Comparison of ENCODE assay signal across 19 cellular contexts in the genomic region with DNA sequence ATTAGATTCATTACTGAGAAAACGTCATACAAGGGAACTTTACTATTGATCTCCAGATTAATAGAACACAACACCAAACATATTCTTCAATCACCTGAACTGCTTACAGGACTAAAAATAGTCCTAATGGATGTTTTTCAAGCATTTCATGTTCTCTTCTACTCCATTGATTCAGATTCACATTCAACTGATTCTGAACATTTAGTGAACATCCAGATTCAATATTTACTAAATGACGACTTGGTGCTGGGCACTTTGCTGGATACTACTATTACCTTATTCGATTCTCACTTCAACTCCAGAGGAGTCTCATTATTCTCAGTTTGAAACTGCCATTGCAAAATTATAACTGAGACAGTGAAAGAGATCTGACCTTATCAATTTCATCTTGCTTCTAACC. TPM values are rescaled to one million over a fixed set of nuclear protein-coding genes. Genes with fewer than 3 reads are reported as not detected.
DNase-seq lines count a peak whose midpoint lies in the region; ATAC-seq, FAIRE-seq and TF ChIP-seq lines count a peak whose summit lies in the region.
"Had no signal": no experiment of that assay in that cellular context is flagged by ENCODE, and none has a peak within 500 bp of the region (broad histone marks: within the 10 kb centered on the region; RNA-seq: fewer than 3 reads in every experiment).

No MANE protein-coding gene starts in this region.

- ATAC-seq in pancreas (peak in 3 of 4 donors; percentile 24 to 68 (median 68)), GM21381 (IDR thresholded peaks at IDR 0.05; ENCODE audit: unreplicated experiment) (no peak)
- ATAC-seq: CD8-positive, alpha-beta T cell; GM12878; GM23338 had no signal

- H4K20me1 ChIP-seq in Karpas-422 (ENCODE audit: insufficient read depth, low read depth, low read length): no peaks in the 10 kb centered on the region
- H4K20me1 ChIP-seq: BLaER1 treated with 17β-estradiol and CSF1 and Interleukin-3, amounts not matched to agents 10 nM and 100 nM had no signal

- no peaks in the 10 kb centered on the region for H3K9me2 ChIP-seq in Karpas-422 (replicated peaks; ENCODE audit: insufficient read depth, low read length)

- H3K4me3 ChIP-seq in SK-N-MC (no peak overlapping the region), pancreas (no peak overlapping the region), ovary (no peak overlapping the region), Karpas-422 (ENCODE audit: low read length) (no peak overlapping the region), dorsolateral prefrontal cortex (no peak overlapping the region)
- H3K4me3 ChIP-seq: BLaER1 treated with 17β-estradiol and CSF1 and Interleukin-3, amounts not matched to agents 10 nM and 100 nM; GM12878; GM23338 had no signal

- H3K4me2 ChIP-seq in Karpas-422 (ENCODE audit: low read depth, low read length, poor library complexity, severe bottlenecking): no peak overlapping the region
- H3K4me2 ChIP-seq: BLaER1 treated with 17β-estradiol and CSF1 and Interleukin-3, amounts not matched to agents 10 nM and 100 nM; GM23338 had no signal

- no peaks in the 10 kb centered on the region for H3K36me3 ChIP-seq in SK-N-MC (ENCODE audit: insufficient read depth, low read length)
- no peaks in the 10 kb centered on the region for H3K36me3 ChIP-seq in pancreas
- no peaks in the 10 kb centered on the region for H3K36me3 ChIP-seq in ovary
- no peaks in the 10 kb centered on the region for H3K36me3 ChIP-seq in Karpas-422 (ENCODE audit: insufficient read depth, low read length)
- H3K36me3 ChIP-seq: BLaER1 treated with 17β-estradiol and CSF1 and Interleukin-3, amounts not matched to agents 10 nM and 100 nM had no signal

- H3K9me3 ChIP-seq in SK-N-MC (ENCODE audit: low read depth, low read length) (no peaks in the 10 kb centered on the region), pancreas (no peaks in the 10 kb centered on the region), ovary (no peaks in the 10 kb centered on the region), Karpas-422 (ENCODE audit: low read length) (no peaks in the 10 kb centered on the region)
- H3K9me3 ChIP-seq: BLaER1 treated with 17β-estradiol and CSF1 and Interleukin-3, amounts not matched to agents 10 nM and 100 nM had no signal

- 53 to 54% methylated on average over 3 of the region's 3 CpGs for WGBS in pancreas, 2 donors
- WGBS in ovary, 3 donors: 78 to 83% (median 80%) methylated on average over 3 of the region's 3 CpGs

- FAIRE-seq in pancreas (lab: Jason Lieb, UNC): no peak
- FAIRE-seq: GM12878, GM19239, H54 had no signal

- peaks cover 0 to 5% (median 0%) of the 10 kb centered on the region in 3 donors for H3K4me1 ChIP-seq in pancreas
- H3K4me1 ChIP-seq in ovary (ENCODE audit: insufficient read depth): no peaks in the 10 kb centered on the region
- no peaks in the 10 kb centered on the region for H3K4me1 ChIP-seq in Karpas-422 (ENCODE audit: low read length)

- H3K9ac ChIP-seq in SK-N-MC (ENCODE audit: insufficient read length) (no peak overlapping the region), Karpas-422 (ENCODE audit: low read length) (no peak overlapping the region)
- H3K9ac ChIP-seq: BLaER1 treated with 17β-estradiol and CSF1 and Interleukin-3, amounts not matched to agents 10 nM and 100 nM had no signal

- H3K27ac ChIP-seq in SK-N-MC (peak overlapping the region; percentile 44; the same call in 1 of the 2 replicates), epithelial cell of prostate (peak overlapping the region; percentile 63), pancreas (no peak overlapping the region), ovary (no peak overlapping the region), Karpas-422 (ENCODE audit: low read length) (no peak overlapping the region), dorsolateral prefrontal cortex (no peak overlapping the region)
- H3K27ac ChIP-seq: BLaER1 treated with 17β-estradiol and CSF1 and Interleukin-3, amounts not matched to agents 10 nM and 100 nM had no signal

- H3K79me2 ChIP-seq in Karpas-422 (ENCODE audit: low read length): no peaks in the 10 kb centered on the region

- TF ChIP-seq EP300 in ovary (IDR thresholded peaks at IDR 0.05): no peak

- no peak for TF ChIP-seq CTCF in pancreas (IDR thresholded peaks at IDR 0.05)
- no peak for TF ChIP-seq CTCF in ovary (IDR thresholded peaks at IDR 0.05)
- TF ChIP-seq CTCF in dorsolateral prefrontal cortex (IDR thresholded peaks at IDR 0.05 in 54 of 56, conservative IDR thresholded peaks at IDR 0.05 in 2 of 56; ENCODE audit: low read depth in 1 of 56, partially characterized antibody in 56 of 56): no peak

- intact Hi-C loops in pancreas (cut with DNase I) (no loop called here), ovary (cut with DNase I) (no loop called here), dorsolateral prefrontal cortex (cut with DNase I) (no loop called here)

- no peak for TF ChIP-seq POLR2A in ovary (IDR thresholded peaks at IDR 0.05)

- no peak for DNase-seq in SK-N-MC (ENCODE audit: low read depth, low spot score)
- DNase-seq in epithelial cell of prostate (ENCODE audit: low read depth, low spot score): no peak
- no peak for DNase-seq in pancreas
- no peak for DNase-seq in ovary
- DNase-seq in Karpas-422: no peak
- no peak for DNase-seq in dorsolateral prefrontal cortex
- DNase-seq: Calu3; CD8-positive, alpha-beta T cell; DMS 273 treated with DMSO at 0.1 percent for 48 hours; DMS53; DND-41; EL; HCEC 1CT had no signal

- no peak overlapping the region for H2AFZ ChIP-seq in Karpas-422 (ENCODE audit: low read length)
- H2AFZ ChIP-seq: GM23338 had no signal

- H3K27me3 ChIP-seq in pancreas: no peaks in the 10 kb centered on the region
- no peaks in the 10 kb centered on the region for H3K27me3 ChIP-seq in ovary
- no peaks in the 10 kb centered on the region for H3K27me3 ChIP-seq in Karpas-422 (ENCODE audit: low read length)
- H3K27me3 ChIP-seq in dorsolateral prefrontal cortex: no peaks in the 10 kb centered on the region
- H3K27me3 ChIP-seq: BLaER1 treated with 17β-estradiol and CSF1 and Interleukin-3, amounts not matched to agents 10 nM and 100 nM had no signal

RNA-seq across cellular contexts. Expression of gene SUCO, which starts 18.8 kb away (rescaled TPM):
- 10 to 100 TPM; 22.6 to 79.8 (median 35.0) TPM for total RNA-seq in pancreas
- 10 to 100 TPM; 16.6 to 23.5 TPM for polyA plus RNA-seq in pancreas
- total RNA-seq in ovary: 10 to 100 TPM; 51.5 to 68.1 (median 59.6) TPM
- 10 to 100 TPM; 14.0 to 20.2 TPM for polyA plus RNA-seq in ovary
- total RNA-seq in Karpas-422 (2014; rRNA removed; shearing (Covaris generic); ENCODE audit: low replicate concordance): 22.9 and 52.3 TPM in 2 replicates
- total RNA-seq in dorsolateral prefrontal cortex: 10 to 100 TPM; 24.2 to 46.6 (median 34.6) TPM

Comparison
In these comparisons a context has a peak if more than half of its experiments do, and no peak if none do; other contexts are left out.
1. H3K27ac ChIP-seq: peak in SK-N-MC (single experiment) and epithelial cell of prostate (single experiment); none in pancreas (0 of 4), ovary (0 of 2), Karpas-422 (single experiment) and dorsolateral prefrontal cortex (0 of 59).